8 cellular contexts compared by ENCODE assay signal in genomic region chr14:69726761-69727511, GRCh38. TPM values are rescaled to one million over a fixed set of nuclear protein-coding genes. Genes with fewer than 3 reads are reported as not detected.
DNase-seq lines count a peak whose midpoint lies in the region; ATAC-seq and TF ChIP-seq lines count a peak whose summit lies in the region.

No MANE protein-coding gene starts in this region.

- POLR2A ChIA-PET in GM10248 (lab: Yijun Ruan, JAX), result no interaction called here

- no peaks in the 10 kb centered on the region for H3K36me3 ChIP-seq in sigmoid colon

- CTCF ChIA-PET in GM10248 (lab: Yijun Ruan, JAX), result interaction anchor here (0.6 to 7.7 kb wide), 39 partner anchors 10 to 494 kb away, joined by 3 to 72 read pairs (median 4); no protein-coding TSS in a partner anchor

- TF ChIP-seq POLR2A in sigmoid colon (IDR thresholded peaks at IDR 0.05), result no peak

- DNase-seq in GM10248 (ENCODE audit: extremely low spot score) (peak; percentile 88), HFF-Myc (ENCODE audit: extremely low read depth, low read depth) (no peak), NCI-H1092 treated with DMSO at 0.1 percent for 48 hours (lab: John Stamatoyannopoulos, UW) (peak; percentile 56), T1000 (lab: John Stamatoyannopoulos, UW) (peak; percentile 79), astrocyte of the hippocampus (ENCODE audit: low read depth, low spot score) (peak; percentile 87), hypothalamus (lab: John Stamatoyannopoulos, UW) (peak in 49 of 51 donors; percentile 21 to 88 (median 68)), sigmoid colon (peak; percentile 89)

- TF ChIP-seq CTCF in GM10248 (IDR thresholded peaks at IDR 0.05; ENCODE audit: control extremely low read depth, extremely low read depth, low read depth, missing control alignments) (peak; percentile 99), HFF-Myc (IDR thresholded peaks at IDR 0.05; ENCODE audit: low read depth, low read length, missing control alignments) (peak; percentile 94), sigmoid colon (IDR thresholded peaks at IDR 0.05) (peak; percentile 96 to 98 (median 98))

- H3K4me1 ChIP-seq in sigmoid colon, result peaks cover 0 to 11% (median 7%) of the 10 kb centered on the region in 4 donors

- no peak for TF ChIP-seq EP300 in sigmoid colon (IDR thresholded peaks at IDR 0.05)

- H3K27me3 ChIP-seq in sigmoid colon, result no peaks in the 10 kb centered on the region

- no peaks in the 10 kb centered on the region for H3K9me3 ChIP-seq in sigmoid colon

- 5 to 7% methylated on average over 51 of the region's 51 CpGs for WGBS in sigmoid colon, 2 donors

- H3K4me3 ChIP-seq in HFF-Myc (replicated peaks; ENCODE audit: low read depth, low read length), result peak overlapping the region; percentile 16; the same call in 1 of the 2 replicates
- peak overlapping the region in 3 of 4 donors; percentile 35 to 49 (median 43) for H3K4me3 ChIP-seq in sigmoid colon

- ATAC-seq in GM21619 (IDR thresholded peaks at IDR 0.05; ENCODE audit: unreplicated experiment), result no peak

- H3K27ac ChIP-seq in sigmoid colon, result peak overlapping the region; percentile 23 to 66 (median 44)

- intact Hi-C loops in sigmoid colon (cut with DNase I), result loop anchor here (1.0 kb wide), 2 partner anchors 124 to 142 kb away; no protein-coding TSS in a partner anchor

RNA-seq across cellular contexts. Expression of gene SRSF5, which starts 40.0 kb away (rescaled TPM):
- 100 to 1,000 TPM; 263 to 366 (median 303) TPM for total RNA-seq in sigmoid colon
- polyA plus RNA-seq in sigmoid colon, result 100 to 1,000 TPM; 211 to 338 (median 288) TPM
